In genomic region chr17:69450857-69451410, GRCh38 we compare ENCODE assay signal across 14 cellular contexts. TPM values are rescaled to one million over a fixed set of nuclear protein-coding genes. Genes with fewer than 3 reads are reported as not detected.
DNase-seq lines count a peak whose midpoint lies in the region; ATAC-seq, FAIRE-seq and TF ChIP-seq lines count a peak whose summit lies in the region.
"Had no signal": no experiment of that assay in that cellular context is flagged by ENCODE, and none has a peak within 500 bp of the region (broad histone marks: within the 10 kb centered on the region; RNA-seq: fewer than 3 reads in every experiment).

No MANE protein-coding gene starts in this region.

- H3K9ac ChIP-seq in astrocyte (ENCODE audit: low read length) (no peak overlapping the region), mesenchymal stem cell (ENCODE audit: low read length) (no peak overlapping the region), smooth muscle cell (ENCODE audit: low read depth) (no peak overlapping the region)

- H3K27me3 ChIP-seq in astrocyte (ENCODE audit: insufficient read depth, low read length), result no peaks in the 10 kb centered on the region
- no peaks in the 10 kb centered on the region for H3K27me3 ChIP-seq in mesenchymal stem cell (ENCODE audit: control insufficient read depth in 1 of 2, insufficient read depth in 1 of 2, low read length in 2 of 2)
- H3K27me3 ChIP-seq in smooth muscle cell (ENCODE audit: low read depth), result no peaks in the 10 kb centered on the region
- H3K27me3 ChIP-seq: heart left ventricle had no signal

- H3K27ac ChIP-seq in astrocyte (ENCODE audit: low read depth, low read length) (no peak overlapping the region), mesenchymal stem cell (ENCODE audit: low read length, poor library complexity, severe bottlenecking) (no peak overlapping the region), smooth muscle cell (ENCODE audit: low read depth) (no peak overlapping the region)
- H3K27ac ChIP-seq: heart left ventricle, SK-N-MC had no signal

- no peaks in the 10 kb centered on the region for H3F3A ChIP-seq in smooth muscle cell (ENCODE audit: low read depth)

- H3K27ac Mint-ChIP-seq in astrocyte (ENCODE audit: unreplicated experiment), result no peak overlapping the region
- H3K27ac Mint-ChIP-seq in Calu3 (ENCODE audit: unreplicated experiment), result no peak overlapping the region
- H3K27ac Mint-ChIP-seq: activated T-cell treated with anti-CD3 and anti-CD28 coated beads, Interleukin-2, amount 50 U/mL, for 24 hours had no signal

- peak; percentile 41 for DNase-seq in astrocyte (ENCODE audit: low read depth)
- DNase-seq in mesenchymal stem cell, result peak; percentile 20
- no peak for DNase-seq in Calu3
- DNase-seq in smooth muscle cell (lab: John Stamatoyannopoulos, UW; ENCODE audit: unreplicated experiment), result no peak
- no peak for DNase-seq in Right ventricle myocardium inferior (ENCODE audit: missing footprints)
- no peak for DNase-seq in NCI-H2107 (lab: John Stamatoyannopoulos, UW)
- DNase-seq: activated T-cell treated with anti-CD3 and anti-CD28 coated beads, Interleukin-2, amount 50 U/mL, for 24 hours; anterior cingulate cortex; heart left ventricle; NCI-H1048; stimulated activated CD4-positive, alpha-beta T cell treated with anti-CD3 and anti-CD28 coated beads, Interleukin-1b, Interleukin-23, amount 100 ng/mL, for 48 hours had no signal

- H3K23ac ChIP-seq in mesenchymal stem cell (ENCODE audit: low read length in 2 of 2), result no peak overlapping the region

- no peak overlapping the region for H2BK120ac ChIP-seq in mesenchymal stem cell (ENCODE audit: low read depth, low read length)

- no peak overlapping the region for H3K14ac ChIP-seq in mesenchymal stem cell (ENCODE audit: low read length in 2 of 2)

- CTCF ChIA-PET in Calu3 (lab: Charles Lee), result interaction anchor here (0.6 kb wide), 1 partner anchor 61 kb away, joined by 4 read pairs; no protein-coding TSS in a partner anchor

- H2BK12ac ChIP-seq in mesenchymal stem cell (ENCODE audit: low read length in 2 of 2), result no peak overlapping the region

- no peak overlapping the region for H3K18ac ChIP-seq in mesenchymal stem cell (ENCODE audit: low read depth in 1 of 2, low read length in 2 of 2)

- no peak for TF ChIP-seq CTCF in astrocyte (IDR thresholded peaks at IDR 0.05; ENCODE audit: insufficient read depth, low read depth, low read length)
- no peak for TF ChIP-seq CTCF in Calu3 (IDR thresholded peaks at IDR 0.05; ENCODE audit: unreplicated experiment)
- no peak for TF ChIP-seq CTCF in smooth muscle cell (IDR thresholded peaks at IDR 0.05; ENCODE audit: borderline replicate concordance, insufficient read depth, poor library complexity, severe bottlenecking)

- peaks cover 26% of the 10 kb centered on the region for H3K4me1 Mint-ChIP-seq in astrocyte (ENCODE audit: low read depth, unreplicated experiment)
- peaks cover 8% of the 10 kb centered on the region for H3K4me1 Mint-ChIP-seq in Calu3 (ENCODE audit: low read depth, unreplicated experiment)

- 81% methylated on average over 9 of the region's 9 CpGs for WGBS in mesenchymal stem cell
- WGBS in smooth muscle cell (ENCODE audit: low lambda C conversion rate), result 70% methylated on average over 9 of the region's 9 CpGs

- no peak overlapping the region for H3K4me3 Mint-ChIP-seq in astrocyte (ENCODE audit: unreplicated experiment)
- no peak overlapping the region for H3K4me3 Mint-ChIP-seq in Calu3 (ENCODE audit: low read depth, unreplicated experiment)
- H3K4me3 Mint-ChIP-seq: activated T-cell treated with anti-CD3 and anti-CD28 coated beads, Interleukin-2, amount 50 U/mL, for 24 hours had no signal

- no peak overlapping the region for H2BK15ac ChIP-seq in mesenchymal stem cell (ENCODE audit: low read depth, poor library complexity, severe bottlenecking)

- H2AK5ac ChIP-seq in mesenchymal stem cell (ENCODE audit: low read length, severe bottlenecking), result no peak overlapping the region

- H3K36me3 ChIP-seq in astrocyte (ENCODE audit: insufficient read depth, low read length) (no peaks in the 10 kb centered on the region), mesenchymal stem cell (ENCODE audit: control insufficient read depth in 1 of 2, insufficient read depth in 2 of 2, low read depth in 1 of 2, low read length in 2 of 2) (no peaks in the 10 kb centered on the region), smooth muscle cell (ENCODE audit: low read depth) (no peaks in the 10 kb centered on the region)
- H3K36me3 ChIP-seq: heart left ventricle had no signal

- no peaks in the 10 kb centered on the region for H3K9me3 ChIP-seq in astrocyte (ENCODE audit: insufficient read depth, low read depth, low read length)
- H3K9me3 ChIP-seq in mesenchymal stem cell (ENCODE audit: control insufficient read depth, low read length), result no peaks in the 10 kb centered on the region
- H3K9me3 ChIP-seq in smooth muscle cell (replicated peaks; ENCODE audit: low read depth), result no peaks in the 10 kb centered on the region
- H3K9me3 ChIP-seq: heart left ventricle had no signal

- H4K8ac ChIP-seq in mesenchymal stem cell (ENCODE audit: low read length), result peak overlapping the region; percentile 35

- peak overlapping the region; percentile 52 for H3K4me2 ChIP-seq in astrocyte (ENCODE audit: low read length)
- H3K4me2 ChIP-seq in mesenchymal stem cell (ENCODE audit: low read length, poor library complexity, severe bottlenecking), result no peak overlapping the region
- no peak overlapping the region for H3K4me2 ChIP-seq in smooth muscle cell

- H3K9me3 Mint-ChIP-seq in astrocyte (ENCODE audit: unreplicated experiment) (no peaks in the 10 kb centered on the region), Calu3 (ENCODE audit: low read depth, unreplicated experiment) (no peaks in the 10 kb centered on the region)
- H3K9me3 Mint-ChIP-seq: activated T-cell treated with anti-CD3 and anti-CD28 coated beads, Interleukin-2, amount 50 U/mL, for 24 hours had no signal

- H3K27me3 Mint-ChIP-seq in astrocyte (ENCODE audit: low read depth, unreplicated experiment), result no peaks in the 10 kb centered on the region
- H3K27me3 Mint-ChIP-seq in Calu3 (ENCODE audit: unreplicated experiment), result no peaks in the 10 kb centered on the region
- H3K27me3 Mint-ChIP-seq: activated T-cell treated with anti-CD3 and anti-CD28 coated beads, Interleukin-2, amount 50 U/mL, for 24 hours had no signal

- H3K4me1 ChIP-seq in astrocyte (ENCODE audit: insufficient read depth, low read length) (peaks cover 14% of the 10 kb centered on the region), mesenchymal stem cell (ENCODE audit: control insufficient read depth, insufficient read depth, low read depth, low read length) (peaks cover 4% of the 10 kb centered on the region), smooth muscle cell (ENCODE audit: low read depth) (peaks cover 12% of the 10 kb centered on the region)

- no peaks in the 10 kb centered on the region for H3K36me3 Mint-ChIP-seq in astrocyte (ENCODE audit: low read depth, unreplicated experiment)
- H3K36me3 Mint-ChIP-seq in Calu3 (ENCODE audit: insufficient read depth, unreplicated experiment), result no peaks in the 10 kb centered on the region

- no peak for FAIRE-seq in astrocyte (lab: Jason Lieb, UNC)

- no peak overlapping the region for H3K4ac ChIP-seq in mesenchymal stem cell (ENCODE audit: low read depth in 1 of 2, low read length in 2 of 2)

- H3K79me2 ChIP-seq in astrocyte (ENCODE audit: insufficient read depth, low read length) (no peaks in the 10 kb centered on the region), smooth muscle cell (ENCODE audit: low read depth) (no peaks in the 10 kb centered on the region)

- no TSS peak for BruUV-seq in Calu3 (replicated peaks; lab: Mats Ljungman, UMichigan)

- ATAC-seq in GM18498 (IDR thresholded peaks at IDR 0.05; ENCODE audit: unreplicated experiment), result peak; percentile 22
- ATAC-seq in HG02852 (IDR thresholded peaks at IDR 0.05; ENCODE audit: unreplicated experiment), result peak; percentile 27
- ATAC-seq in Right ventricle myocardium inferior, result no peak
- ATAC-seq: heart left ventricle had no signal

- no peak overlapping the region for H2BK5ac ChIP-seq in mesenchymal stem cell (ENCODE audit: low read depth, low read length, poor library complexity, severe bottlenecking)

- H3K79me1 ChIP-seq in mesenchymal stem cell (replicated peaks; ENCODE audit: low read length, poor library complexity, severe bottlenecking), result peaks cover 5% of the 10 kb centered on the region

- no peak overlapping the region for H4K91ac ChIP-seq in mesenchymal stem cell (ENCODE audit: low read length)

- H4K20me1 ChIP-seq in astrocyte (ENCODE audit: insufficient read depth, low read length), result no peaks in the 10 kb centered on the region
- H4K20me1 ChIP-seq in smooth muscle cell (ENCODE audit: low read depth), result no peaks in the 10 kb centered on the region

- H3K4me3 ChIP-seq in astrocyte (ENCODE audit: insufficient read depth, low read depth, low read length) (no peak overlapping the region), mesenchymal stem cell (ENCODE audit: insufficient read depth in 1 of 2, low read depth in 1 of 2, low read length in 2 of 2) (no peak overlapping the region), smooth muscle cell (no peak overlapping the region)
- H3K4me3 ChIP-seq: heart left ventricle, SK-N-MC had no signal

- H2AFZ ChIP-seq in astrocyte (ENCODE audit: low read depth, low read length) (peak overlapping the region; percentile 38), mesenchymal stem cell (ENCODE audit: low read depth, low read length) (no peak overlapping the region), smooth muscle cell (ENCODE audit: low read depth) (no peak overlapping the region)

- intact Hi-C loops in Calu3 (cut with micrococcal nuclease; ENCODE audit: unreplicated experiment) (no loop called here), Right ventricle myocardium inferior (cut with DNase I) (no loop called here)

RNA-seq across cellular contexts. Expression of gene MAP2K6, which starts 36.4 kb away (rescaled TPM):
- total RNA-seq in astrocyte, result 8.8 and 10.1 TPM in 2 replicates
- 3.7 TPM for polyA plus RNA-seq in mesenchymal stem cell (2013, experiment 1 of 2)
- 4.0 TPM for polyA plus RNA-seq in mesenchymal stem cell (2013, experiment 2 of 2)
- total RNA-seq in Calu3 (2022), result 8.3 and 13.0 TPM in 2 replicates
- 8.1 and 8.2 TPM in 2 replicates for total RNA-seq in smooth muscle cell
- 3.8 and 5.0 TPM in 2 replicates for polyA plus RNA-seq in smooth muscle cell
- 3.8 TPM for total RNA-seq in Right ventricle myocardium inferior

Comparison
In these comparisons a context has a peak if more than half of its experiments do, and no peak if none do; other contexts are left out.
1. DNase-seq: peak in astrocyte (single experiment) and mesenchymal stem cell (single experiment); none in Calu3 (single experiment), smooth muscle cell (single experiment), Right ventricle myocardium inferior (single experiment) and NCI-H2107 (single experiment).